In genomic region chr19:38848299-38849146, GRCh38 we compare ENCODE assay signal across 8 cellular contexts. TPM values are rescaled to one million over a fixed set of nuclear protein-coding genes. Genes with fewer than 3 reads are reported as not detected.
A peak's percentile ranks its signal among the peaks of the same experiment; 100 is the strongest.
DNase-seq lines count a peak whose midpoint lies in the region; ATAC-seq and TF ChIP-seq lines count a peak whose summit lies in the region.

No MANE protein-coding gene starts in this region.

- H3F3A ChIP-seq in DOHH2 (ENCODE audit: control insufficient read depth, insufficient read depth) (peaks cover 10% of the 10 kb centered on the region; the same call in 1 of the 2 replicates), PC-9 (ENCODE audit: insufficient read depth, low read depth) (peaks cover 71% of the 10 kb centered on the region)

- H3K27ac ChIP-seq in DOHH2 (ENCODE audit: low read depth, low read length), result peak overlapping the region; percentile 90
- peak overlapping the region; percentile 93 for H3K27ac ChIP-seq in PC-9
- H3K27ac ChIP-seq in esophagus (ENCODE audit: low read depth in 2 of 2, low read length in 1 of 2), result peak overlapping the region; percentile 100
- H3K27ac ChIP-seq in ovary, result peak overlapping the region in 1 of 2 donors; percentile 100

- TSS peak; percentile 38 for BruUV-seq in PC-9 (replicated peaks; lab: Mats Ljungman, UMichigan)

- H3K4me3 ChIP-seq in DOHH2 (ENCODE audit: low read length), result peak overlapping the region; percentile 94
- H3K4me3 ChIP-seq in PC-9, result peak overlapping the region; percentile 79
- peak overlapping the region; percentile 95 for H3K4me3 ChIP-seq in esophagus (ENCODE audit: low read depth in 1 of 2, low read length in 2 of 2)
- peak overlapping the region; percentile 99 for H3K4me3 ChIP-seq in ovary

- peaks cover 79% of the 10 kb centered on the region for H3K79me2 ChIP-seq in DOHH2 (ENCODE audit: control insufficient read depth, low read length)
- H3K79me2 ChIP-seq in PC-9 (ENCODE audit: low read depth), result peaks cover 67% of the 10 kb centered on the region

- no peaks in the 10 kb centered on the region for H3K9me2 ChIP-seq in DOHH2 (replicated peaks; ENCODE audit: control insufficient read depth, low read length)
- no peaks in the 10 kb centered on the region for H3K9me2 ChIP-seq in PC-9 (ENCODE audit: insufficient read depth)

- no peak for DNase-seq in PC-9
- DNase-seq in ovary, result peak in 1 of 5 donors; percentile 52
- DNase-seq in NCI-H1694 treated with DMSO at 0.1 percent for 48 hours (lab: John Stamatoyannopoulos, UW), result no peak
- DNase-seq in NCI-H2196 treated with DMSO at 0.1 percent for 48 hours (lab: John Stamatoyannopoulos, UW; ENCODE audit: unreplicated experiment), result no peak
- DNase-seq in islet precursor cell, result no peak

- H4K20me1 ChIP-seq in DOHH2 (ENCODE audit: control insufficient read depth, insufficient read depth, low read depth, low read length) (peaks cover 27% of the 10 kb centered on the region), PC-9 (ENCODE audit: insufficient read depth) (peaks cover 54% of the 10 kb centered on the region)

- H2AFZ ChIP-seq in PC-9, result no peak overlapping the region

- intact Hi-C loops in PC-9 (cut with micrococcal nuclease; ENCODE audit: unreplicated experiment), result no loop called here
- intact Hi-C loops in ovary (cut with DNase I), result loop anchor here in 1 of 4 donors (10.0 kb wide), 1 partner anchor 204 kb away; the partner anchor contains the start of gene ACTN4

- H3K36me3 ChIP-seq in DOHH2 (ENCODE audit: control insufficient read depth, low read length) (peaks cover 66% of the 10 kb centered on the region), PC-9 (ENCODE audit: low read depth) (peaks cover 37% of the 10 kb centered on the region), esophagus (ENCODE audit: control insufficient read depth in 2 of 2, insufficient read depth in 2 of 2, low read length in 1 of 2) (peaks cover 11 to 33% of the 10 kb centered on the region in 2 donors), ovary (no peaks in the 10 kb centered on the region)

- no peak for ATAC-seq in HG02678 (IDR thresholded peaks at IDR 0.05; ENCODE audit: unreplicated experiment)

- 11 to 14% methylated on average over 22 of the region's 22 CpGs for WGBS in esophagus, 2 donors
- WGBS in ovary, 3 donors, result 8 to 11% (median 9%) methylated on average over 22 of the region's 22 CpGs

- H3K27me3 ChIP-seq in DOHH2 (ENCODE audit: control insufficient read depth, low read length), result no peaks in the 10 kb centered on the region
- no peaks in the 10 kb centered on the region for H3K27me3 ChIP-seq in PC-9 (ENCODE audit: insufficient read depth, low read depth)
- no peaks in the 10 kb centered on the region for H3K27me3 ChIP-seq in esophagus (ENCODE audit: control insufficient read depth in 1 of 2, insufficient read depth in 2 of 2, low read length in 2 of 2)
- H3K27me3 ChIP-seq in ovary, result no peaks in the 10 kb centered on the region

- POLR2A ChIA-PET in PC-9 (lab: Charles Lee; ENCODE audit: unreplicated experiment), result interaction anchor here (0.5 to 0.8 kb wide), 5 partner anchors 49 to 309 kb away, joined by 3 to 25 read pairs (median 4); partner anchors contain the start of gene ACTN4

- TF ChIP-seq POLR2A in ovary (IDR thresholded peaks at IDR 0.05), result no peak

- no peaks in the 10 kb centered on the region for H3K9me3 ChIP-seq in DOHH2 (ENCODE audit: control insufficient read depth, insufficient read depth, low read length)
- no peaks in the 10 kb centered on the region for H3K9me3 ChIP-seq in PC-9 (ENCODE audit: insufficient read depth, low read depth)
- no peaks in the 10 kb centered on the region for H3K9me3 ChIP-seq in esophagus (ENCODE audit: control insufficient read depth in 2 of 2, insufficient read depth in 1 of 2, low read depth in 1 of 2, low read length in 1 of 2)
- H3K9me3 ChIP-seq in ovary, result no peaks in the 10 kb centered on the region

- peaks cover 56% of the 10 kb centered on the region for H3K4me1 ChIP-seq in DOHH2 (ENCODE audit: control insufficient read depth, low read length)
- H3K4me1 ChIP-seq in PC-9 (replicated peaks; ENCODE audit: insufficient read depth), result peaks cover 31% of the 10 kb centered on the region
- peaks cover 3 to 7% of the 10 kb centered on the region in 2 donors for H3K4me1 ChIP-seq in esophagus (ENCODE audit: control insufficient read depth in 2 of 2, insufficient read depth in 2 of 2, low read length in 1 of 2)
- peaks cover 13% of the 10 kb centered on the region for H3K4me1 ChIP-seq in ovary (ENCODE audit: insufficient read depth)

- CTCF ChIA-PET in PC-9 (lab: Charles Lee), result interaction anchor here (0.9 kb wide), 2 partner anchors 81 to 82 kb away, joined by 3 to 9 read pairs; partner anchors contain the start of genes MRPS12 and SARS2

- peak overlapping the region; percentile 92 for H3K4me2 ChIP-seq in DOHH2 (ENCODE audit: low read length)
- H3K4me2 ChIP-seq in PC-9, result peak overlapping the region; percentile 97

- TF ChIP-seq EP300 in ovary (IDR thresholded peaks at IDR 0.05), result no peak

- TF ChIP-seq CTCF in DOHH2 (IDR thresholded peaks at IDR 0.05; ENCODE audit: low read depth, low read length, poor library complexity, severe bottlenecking), result no peak
- TF ChIP-seq CTCF in PC-9 (conservative IDR thresholded peaks at IDR 0.05), result no peak
- no peak for TF ChIP-seq CTCF in ovary (IDR thresholded peaks at IDR 0.05)

RNA-seq across cellular contexts. Expression of gene HNRNPL, which starts 1.3 kb away (rescaled TPM):
- total RNA-seq in PC-9 (2021) (368 and 443 TPM in 2 replicates), ovary (100 to 1,000 TPM; 110 to 282 (median 230) TPM)
- polyA plus RNA-seq in esophagus (100 to 1,000 TPM; 134 to 150 TPM), ovary (100 to 1,000 TPM; 152 to 284 TPM)

RNA-seq across cellular contexts. Expression of gene ECH1, which starts 16.9 kb away (rescaled TPM):
- total RNA-seq in PC-9 (2021) (142 and 143 TPM in 2 replicates), ovary (100 to 1,000 TPM in 5 of 7 donors, 10 to 100 TPM in 2; 67.6 to 146 (median 113) TPM)
- polyA plus RNA-seq in esophagus (100 to 1,000 TPM; 108 to 215 TPM), ovary (100 to 1,000 TPM; 202 to 243 TPM)

RNA-seq across cellular contexts. Expression of gene RINL, which starts 29.6 kb away (rescaled TPM):
- total RNA-seq in PC-9 (2021) (10.3 and 14.6 TPM in 2 replicates), ovary (1 to 10 TPM; 1.1 to 4.7 (median 2.6) TPM)
- polyA plus RNA-seq in esophagus (10 to 100 TPM in 1 of 2 donors, 1 to 10 TPM in 1; 8.4 to 20.5 TPM), ovary (1 to 10 TPM; 2.3 to 3.4 TPM)

RNA-seq across cellular contexts. Expression of gene LGALS4, which starts 35.8 kb away (rescaled TPM):
- 1.0 and 2.2 TPM in 2 replicates for total RNA-seq in PC-9 (2021)
- 1 to 10 TPM in 1 of 2 donors, under 1 TPM in 1; 0.66 to 2.3 TPM for polyA plus RNA-seq in esophagus
- 1 to 10 TPM in 4 of 7 donors, under 1 TPM in 3; 0.57 to 7.4 (median 2.2) TPM for total RNA-seq in ovary
- 1 to 10 TPM in 1 of 2 donors, under 1 TPM in 1; 0.80 to 1.4 TPM for polyA plus RNA-seq in ovary

RNA-seq across cellular contexts. Expression of gene SIRT2, which starts 50.9 kb away (rescaled TPM):
- 29.6 and 32.9 TPM in 2 replicates for total RNA-seq in PC-9 (2021)
- 10 to 100 TPM; 29.5 to 36.1 TPM for polyA plus RNA-seq in esophagus
- total RNA-seq in ovary, result 10 to 100 TPM; 51.7 to 64.9 (median 55.7) TPM
- polyA plus RNA-seq in ovary, result 10 to 100 TPM; 46.1 to 60.0 TPM
